Comparison of ENCODE assay signal across 22 cellular contexts in the genomic region with DNA sequence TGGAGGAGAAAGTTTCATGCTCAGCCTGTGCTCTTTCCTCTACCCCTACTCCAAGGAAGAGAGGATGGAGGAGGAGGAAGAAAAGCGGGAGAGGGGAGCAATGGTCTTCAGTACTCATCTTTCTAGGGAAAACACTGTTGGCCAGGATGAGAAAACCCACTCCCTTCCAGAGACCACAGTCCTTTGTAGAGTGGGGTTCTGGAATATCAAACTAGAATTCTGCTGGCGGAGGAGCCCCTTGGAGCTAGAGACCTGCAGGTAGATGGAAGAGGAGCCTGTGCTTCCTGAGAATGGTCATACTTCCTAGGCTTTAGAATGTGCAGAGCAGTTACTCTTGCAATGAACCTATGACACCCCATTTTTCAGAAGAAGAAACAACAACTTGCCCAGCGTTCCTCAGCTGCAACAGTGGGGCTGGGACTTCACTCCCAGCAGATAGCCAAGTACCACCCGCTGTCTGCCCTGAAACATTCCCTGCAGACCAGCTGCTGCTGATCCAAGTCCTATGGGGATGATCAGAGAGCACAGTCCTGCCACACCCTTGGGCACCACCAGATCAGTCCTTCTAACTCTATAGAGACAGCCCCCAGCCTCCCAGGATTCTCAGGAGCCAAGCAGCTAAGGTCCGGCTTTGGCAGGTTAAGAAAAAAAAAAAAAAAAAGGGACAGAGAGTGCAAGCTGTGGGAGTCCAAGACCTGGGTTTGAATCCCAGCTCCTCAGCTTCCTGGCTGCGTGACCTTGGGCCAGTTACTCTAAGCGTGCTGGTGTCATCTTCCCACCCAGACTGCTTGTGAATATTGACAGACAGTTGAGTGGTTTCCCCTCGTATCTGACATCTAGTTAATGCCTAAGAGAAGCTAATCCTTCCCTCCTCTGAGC. TPM values are rescaled to one million over a fixed set of nuclear protein-coding genes. Genes with fewer than 3 reads are reported as not detected.
DNase-seq lines count a peak whose midpoint lies in the region; ATAC-seq and TF ChIP-seq lines count a peak whose summit lies in the region.
"Had no signal": no experiment of that assay in that cellular context is flagged by ENCODE, and none has a peak within 500 bp of the region (broad histone marks: within the 10 kb centered on the region; RNA-seq: fewer than 3 reads in every experiment).

No MANE protein-coding gene starts in this region.

- DNase-seq in activated CD4-positive, alpha-beta memory T cell treated with anti-CD3 and anti-CD28 coated beads, Interleukin-2, amount 10 ng/mL, durations not matched to agents 7 days and 5 days, result no peak
- DNase-seq in activated CD4-positive, alpha-beta memory T cell treated with anti-CD3 and anti-CD28 coated beads for 36 hours, result no peak
- peak; percentile 71 for DNase-seq in HuH-7.5 (ENCODE audit: low spot score)
- no peak for DNase-seq in activated CD4-positive, alpha-beta T cell treated with anti-CD3 and anti-CD28 coated beads, Interleukin-2, amount 50 U/mL, for 4 hours
- no peak for DNase-seq in HK-2 (ENCODE audit: unreplicated experiment)
- DNase-seq: adrenal gland; esophagus squamous epithelium; NCI-H2171; NCI-H748 treated with DMSO at 0.1 percent for 48 hours; stimulated activated CD4-positive, alpha-beta T cell treated with anti-CD3 and anti-CD28 coated beads, Interleukin-4, amount 100 ng/mL, for 1 hour had no signal

- H3K36me3 ChIP-seq in duodenal mucosa (ENCODE audit: control insufficient read depth in 1 of 2, insufficient read depth in 2 of 2, low read length in 2 of 2) (peaks cover 0 to 21% of the 10 kb centered on the region in 2 donors), parathyroid adenoma (ENCODE audit: control insufficient read depth, insufficient read depth, low read length) (no peaks in the 10 kb centered on the region)

- intact Hi-C loops in activated CD4-positive, alpha-beta memory T cell treated with anti-CD3 and anti-CD28 coated beads for 36 hours (cut with micrococcal nuclease), result no loop called here

- H3K27ac ChIP-seq in duodenal mucosa (ENCODE audit: low read depth, low read length), result no peak overlapping the region
- H3K27ac ChIP-seq in parathyroid adenoma, result peak overlapping the region; percentile 100
- H3K27ac ChIP-seq: adrenal gland, esophagus squamous epithelium, SJSA1 had no signal

- H3K4me2 ChIP-seq in parathyroid adenoma (ENCODE audit: low read length), result peak overlapping the region; percentile 13

- H3K27me3 ChIP-seq in duodenal mucosa (ENCODE audit: control insufficient read depth in 1 of 2, insufficient read depth in 2 of 2, low read length in 2 of 2) (no peaks in the 10 kb centered on the region), parathyroid adenoma (ENCODE audit: control insufficient read depth, insufficient read depth, low read length) (no peaks in the 10 kb centered on the region)
- H3K27me3 ChIP-seq: adrenal gland, esophagus squamous epithelium, SJSA1 had no signal

- H3K4me1 ChIP-seq in duodenal mucosa (ENCODE audit: control insufficient read depth in 1 of 2, insufficient read depth in 2 of 2, low read length in 2 of 2) (peaks cover 25 to 43% of the 10 kb centered on the region in 2 donors), parathyroid adenoma (peaks cover 12% of the 10 kb centered on the region)
- H3K4me1 ChIP-seq: adrenal gland, esophagus squamous epithelium had no signal

- POLR2A ChIA-PET in activated CD4-positive, alpha-beta memory T cell treated with anti-CD3 and anti-CD28 coated beads, Interleukin-2, amount 10 ng/mL, durations not matched to agents 7 days and 5 days (lab: Charles Lee), result interaction anchor here (0.7 to 1.4 kb wide), 4 partner anchors 8 to 18 kb away, joined by 4 to 5 read pairs (median 4); no protein-coding TSS in a partner anchor
- POLR2A ChIA-PET in activated CD4-positive, alpha-beta memory T cell treated with anti-CD3 and anti-CD28 coated beads for 36 hours (lab: Charles Lee), result interaction anchor here (2.2 kb wide), 1 partner anchor 11 kb away, joined by 6 read pairs; no protein-coding TSS in a partner anchor

- H3K4me3 Mint-ChIP-seq in activated CD4-positive, alpha-beta memory T cell treated with anti-CD3 and anti-CD28 coated beads, Interleukin-2, amount 10 ng/mL, durations not matched to agents 7 days and 5 days, result peak overlapping the region; percentile 42
- no peak overlapping the region for H3K4me3 Mint-ChIP-seq in activated CD4-positive, alpha-beta memory T cell treated with anti-CD3 and anti-CD28 coated beads for 36 hours
- H3K4me3 Mint-ChIP-seq: B cell had no signal

- H2AFZ ChIP-seq in parathyroid adenoma, result no peak overlapping the region

- no peaks in the 10 kb centered on the region for H3K27me3 Mint-ChIP-seq in activated CD4-positive, alpha-beta memory T cell treated with anti-CD3 and anti-CD28 coated beads, Interleukin-2, amount 10 ng/mL, durations not matched to agents 7 days and 5 days
- H3K27me3 Mint-ChIP-seq in activated CD4-positive, alpha-beta memory T cell treated with anti-CD3 and anti-CD28 coated beads for 36 hours, result no peaks in the 10 kb centered on the region
- H3K27me3 Mint-ChIP-seq: B cell had no signal

- peaks cover 19% of the 10 kb centered on the region for H3K36me3 Mint-ChIP-seq in activated CD4-positive, alpha-beta memory T cell treated with anti-CD3 and anti-CD28 coated beads, Interleukin-2, amount 10 ng/mL, durations not matched to agents 7 days and 5 days (ENCODE audit: low read depth)
- peaks cover 22% of the 10 kb centered on the region for H3K36me3 Mint-ChIP-seq in activated CD4-positive, alpha-beta memory T cell treated with anti-CD3 and anti-CD28 coated beads for 36 hours

- H3K4me1 Mint-ChIP-seq in activated CD4-positive, alpha-beta memory T cell treated with anti-CD3 and anti-CD28 coated beads, Interleukin-2, amount 10 ng/mL, durations not matched to agents 7 days and 5 days, result peaks cover 30% of the 10 kb centered on the region
- peaks cover 15% of the 10 kb centered on the region for H3K4me1 Mint-ChIP-seq in activated CD4-positive, alpha-beta memory T cell treated with anti-CD3 and anti-CD28 coated beads for 36 hours (ENCODE audit: low read depth)

- H3K9me3 ChIP-seq in duodenal mucosa (ENCODE audit: control insufficient read depth in 1 of 2, low read length in 2 of 2), result no peaks in the 10 kb centered on the region
- no peaks in the 10 kb centered on the region for H3K9me3 ChIP-seq in parathyroid adenoma (ENCODE audit: control insufficient read depth, low read length)
- H3K9me3 ChIP-seq: adrenal gland, esophagus squamous epithelium, SJSA1 had no signal

- H3K9ac ChIP-seq in duodenal mucosa (ENCODE audit: low read depth in 1 of 2, low read length in 2 of 2) (peak overlapping the region in 1 of 2 donors; percentile 43), parathyroid adenoma (no peak overlapping the region)

- H3K4me3 ChIP-seq in duodenal mucosa (ENCODE audit: low read depth in 1 of 2, low read length in 2 of 2), result peak overlapping the region; percentile 24 to 58
- peak overlapping the region; percentile 9 for H3K4me3 ChIP-seq in parathyroid adenoma (ENCODE audit: low read depth, low read length)
- H3K4me3 ChIP-seq: adrenal gland, SJSA1 had no signal

- no peaks in the 10 kb centered on the region for H3K79me2 ChIP-seq in parathyroid adenoma

- TF ChIP-seq CTCF in parathyroid adenoma (IDR thresholded peaks at IDR 0.05), result no peak

- no peak for ATAC-seq in HG03432 (IDR thresholded peaks at IDR 0.05; ENCODE audit: unreplicated experiment)
- ATAC-seq: activated CD4-positive, CD25-positive, alpha-beta regulatory T cell treated with anti-CD3 and anti-CD28 coated beads, Interleukin-2, amount 50 U/mL, for 24 hours had no signal

- H3K9me3 Mint-ChIP-seq in activated CD4-positive, alpha-beta memory T cell treated with anti-CD3 and anti-CD28 coated beads, Interleukin-2, amount 10 ng/mL, durations not matched to agents 7 days and 5 days, result no peaks in the 10 kb centered on the region
- no peaks in the 10 kb centered on the region for H3K9me3 Mint-ChIP-seq in activated CD4-positive, alpha-beta memory T cell treated with anti-CD3 and anti-CD28 coated beads for 36 hours

- no peak overlapping the region for H3K27ac Mint-ChIP-seq in activated CD4-positive, alpha-beta memory T cell treated with anti-CD3 and anti-CD28 coated beads, Interleukin-2, amount 10 ng/mL, durations not matched to agents 7 days and 5 days
- no peak overlapping the region for H3K27ac Mint-ChIP-seq in activated CD4-positive, alpha-beta memory T cell treated with anti-CD3 and anti-CD28 coated beads for 36 hours
- H3K27ac Mint-ChIP-seq: B cell had no signal

- CTCF ChIA-PET in activated CD4-positive, alpha-beta memory T cell treated with anti-CD3 and anti-CD28 coated beads, Interleukin-2, amount 10 ng/mL, durations not matched to agents 7 days and 5 days (lab: Charles Lee), result interaction anchor here (0.6 to 2.6 kb wide), 3 partner anchors 23 to 38 kb away, joined by 3 to 13 read pairs (median 8); no protein-coding TSS in a partner anchor
- CTCF ChIA-PET in activated CD4-positive, alpha-beta memory T cell treated with anti-CD3 and anti-CD28 coated beads for 36 hours (lab: Charles Lee), result interaction anchor here (1.4 kb wide), 1 partner anchor 24 kb away, joined by 9 read pairs; no protein-coding TSS in a partner anchor

RNA-seq across cellular contexts. Expression of gene PTGDR2, which starts 0.7 kb away (rescaled TPM):
- total RNA-seq in activated CD4-positive, alpha-beta memory T cell treated with anti-CD3 and anti-CD28 coated beads, Interleukin-2, amount 10 ng/mL, durations not matched to agents 7 days and 5 days, result 1 to 10 TPM; 5.7 TPM
- total RNA-seq in activated CD4-positive, alpha-beta memory T cell treated with anti-CD3 and anti-CD28 coated beads for 36 hours, result under 1 TPM; 0.33 to 0.36 TPM
- total RNA-seq: A172, B cell, bronchial epithelial cell, G401, H4, SJSA1 had no signal

RNA-seq across cellular contexts. Expression of gene ZP1, which starts 12.3 kb away (rescaled TPM):
- total RNA-seq in activated CD4-positive, alpha-beta memory T cell treated with anti-CD3 and anti-CD28 coated beads, Interleukin-2, amount 10 ng/mL, durations not matched to agents 7 days and 5 days, result under 1 TPM in 1 of 2 experiments, not detected in 1; 0.18 TPM
- not detected for total RNA-seq in activated CD4-positive, alpha-beta memory T cell treated with anti-CD3 and anti-CD28 coated beads for 36 hours
- total RNA-seq: B cell, bronchial epithelial cell, esophagus squamous epithelium, G401, osteocyte, SJSA1, skeletal muscle tissue had no signal

RNA-seq across cellular contexts. Expression of gene CCDC86, which starts 13.2 kb away (rescaled TPM):
- 10 to 100 TPM; 15.3 to 16.5 TPM for total RNA-seq in activated CD4-positive, alpha-beta memory T cell treated with anti-CD3 and anti-CD28 coated beads, Interleukin-2, amount 10 ng/mL, durations not matched to agents 7 days and 5 days
- 10 to 100 TPM; 40.6 to 42.1 TPM for total RNA-seq in activated CD4-positive, alpha-beta memory T cell treated with anti-CD3 and anti-CD28 coated beads for 36 hours

RNA-seq across cellular contexts. Expression of gene PRPF19, which starts 51.3 kb away (rescaled TPM):
- total RNA-seq in activated CD4-positive, alpha-beta memory T cell treated with anti-CD3 and anti-CD28 coated beads, Interleukin-2, amount 10 ng/mL, durations not matched to agents 7 days and 5 days, result 100 to 1,000 TPM in 1 of 2 experiments, 10 to 100 TPM in 1; 99.2 to 103 TPM
- 100 to 1,000 TPM; 127 to 139 TPM for total RNA-seq in activated CD4-positive, alpha-beta memory T cell treated with anti-CD3 and anti-CD28 coated beads for 36 hours

RNA-seq across cellular contexts. Expression of gene TMEM109, which starts 58.9 kb away (rescaled TPM):
- total RNA-seq in activated CD4-positive, alpha-beta memory T cell treated with anti-CD3 and anti-CD28 coated beads, Interleukin-2, amount 10 ng/mL, durations not matched to agents 7 days and 5 days, result 100 to 1,000 TPM; 101 to 110 TPM
- 100 to 1,000 TPM; 101 to 106 TPM for total RNA-seq in activated CD4-positive, alpha-beta memory T cell treated with anti-CD3 and anti-CD28 coated beads for 36 hours

Comparison
In these comparisons a context has a peak if more than half of its experiments do, and no peak if none do; other contexts are left out.
1. RNA of gene PTGDR2, which starts 0.7 kb away (total RNA-seq): 5.7 TPM in activated CD4-positive, alpha-beta memory T cell treated with anti-CD3 and anti-CD28 coated beads, Interleukin-2, amount 10 ng/mL, durations not matched to agents 7 days and 5 days; 0.33 to 0.36 TPM in activated CD4-positive, alpha-beta memory T cell treated with anti-CD3 and anti-CD28 coated beads for 36 hours; every median in the first group is over 4 times any median in the second.